31 cellular contexts compared by ENCODE assay signal in the genomic region with DNA sequence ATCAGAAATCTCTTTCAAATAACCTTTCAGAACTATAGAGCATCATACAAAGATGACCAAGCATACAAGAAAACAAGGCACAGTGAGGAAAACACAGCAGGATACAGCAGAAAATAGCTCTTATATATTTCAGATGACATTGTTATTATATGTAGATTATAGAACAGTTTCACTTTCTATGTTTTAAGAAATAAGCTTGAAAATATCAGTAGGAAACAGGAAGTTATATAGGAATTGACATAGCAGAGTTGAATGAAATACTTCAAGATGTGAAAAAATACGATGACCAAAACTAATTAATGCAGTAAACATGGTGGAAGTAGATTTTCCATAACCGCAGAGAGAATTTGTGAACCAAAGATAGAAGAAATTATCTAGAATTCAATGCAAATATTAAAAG.
"Had no signal": no experiment of that assay in that cellular context is flagged by ENCODE, and none has a peak within 500 bp of the region (broad histone marks: within the 10 kb centered on the region; RNA-seq: fewer than 3 reads in every experiment).

No MANE protein-coding gene starts in this region.

- H3K4me3 ChIP-seq: breast epithelium, neural progenitor cell, right atrium auricular region, thoracic aorta had no signal

- H3K9me3 Mint-ChIP-seq: activated CD4-positive, alpha-beta memory T cell treated with anti-CD3 and anti-CD28 coated beads for 36 hours; activated T-cell treated with anti-CD3 and anti-CD28 coated beads, Interleukin-2, amount 50 U/mL, for 4 hours; activated T-helper 17 cell treated with anti-CD3 and anti-CD28 coated beads, Interleukin-2, amount 50 U/mL, for 72 hours; mesothelial cell of epicardium; natural killer cell; neural progenitor cell; T-helper 1 cell treated with Interleukin-12 subunit alpha and Interleukin-12 subunit beta and Interleukin-4 antibody, amounts not matched to agents 30 μg/mL and 1 μg/mL, for 36 hours had no signal

- H3K4me1 ChIP-seq: breast epithelium, parathyroid adenoma had no signal

- H3K27ac ChIP-seq: breast epithelium, neural progenitor cell, parathyroid adenoma, right atrium auricular region, thoracic aorta, VCaP had no signal

- H3K27ac Mint-ChIP-seq: activated CD4-positive, alpha-beta memory T cell treated with anti-CD3 and anti-CD28 coated beads for 36 hours; activated naive CD4-positive, alpha-beta T cell treated with anti-CD3 and anti-CD28 coated beads, Interleukin-2, amount 50 U/mL, for 24 hours; activated T-helper 17 cell treated with anti-CD3 and anti-CD28 coated beads, Interleukin-2, amount 50 U/mL, for 72 hours; mesothelial cell of epicardium; natural killer cell; neural progenitor cell; T-helper 1 cell treated with Interleukin-12 subunit alpha and Interleukin-12 subunit beta and Interleukin-4 antibody, amounts not matched to agents 30 μg/mL and 1 μg/mL, for 36 hours had no signal

- FAIRE-seq: endometrium, frontal cortex, TTC549, urothelium cell line had no signal

- H3K27me3 ChIP-seq: breast epithelium, neural progenitor cell, right atrium auricular region had no signal

- H3K36me3 Mint-ChIP-seq: natural killer cell had no signal

- DNase-seq: activated CD4-positive, alpha-beta memory T cell treated with anti-CD3 and anti-CD28 coated beads for 36 hours; activated CD4-positive, alpha-beta T cell treated with anti-CD3 and anti-CD28 coated beads for 48 hours; activated gamma-delta T cell treated with Interleukin-2 at 50 U/mL for 16 hours; activated T-cell treated with anti-CD3 and anti-CD28 coated beads, Interleukin-2, amount 50 U/mL, for 4 hours; central memory CD4-positive, alpha-beta T cell; dermis blood vessel endothelial cell; effector CD8-positive, alpha-beta T cell; glutamatergic neuron; islet precursor cell; left cardiac atrium; left ventricle myocardium superior; natural killer cell; occipital lobe; stimulated activated CD4-positive, alpha-beta T cell treated with anti-CD3 and anti-CD28 coated beads, Interleukin-15, amount 100 ng/mL, for 24 hours; stimulated activated naive CD8-positive, alpha-beta T cell treated with anti-CD3 and anti-CD28 coated beads, Interleukin-15, Interleukin-2, amounts not matched to agents 100 U/mL and 50 U/mL, for 24 hours; T-helper 9 cell; trophoblast cell had no signal

- H3K4me3 Mint-ChIP-seq: activated CD4-positive, alpha-beta memory T cell treated with anti-CD3 and anti-CD28 coated beads for 36 hours; activated naive CD4-positive, alpha-beta T cell treated with anti-CD3 and anti-CD28 coated beads, Interleukin-2, amount 50 U/mL, for 24 hours; activated T-cell treated with anti-CD3 and anti-CD28 coated beads, Interleukin-2, amount 50 U/mL, for 4 hours; activated T-helper 17 cell treated with anti-CD3 and anti-CD28 coated beads, Interleukin-2, amount 50 U/mL, for 72 hours; mesothelial cell of epicardium; natural killer cell; neural progenitor cell; T-helper 1 cell treated with Interleukin-12 subunit alpha and Interleukin-12 subunit beta and Interleukin-4 antibody, amounts not matched to agents 30 μg/mL and 1 μg/mL, for 36 hours had no signal

- H3K36me3 ChIP-seq: breast epithelium, neural progenitor cell, thoracic aorta had no signal

- ATAC-seq: activated T-cell treated with anti-CD3 and anti-CD28 coated beads, Interleukin-2, amount 50 U/mL, for 4 hours; activated T-helper 17 cell treated with anti-CD3 and anti-CD28 coated beads, Interleukin-2, amount 50 U/mL, for 72 hours; left cardiac atrium; left ventricle myocardium superior; natural killer cell; stimulated activated naive CD8-positive, alpha-beta T cell treated with anti-CD3 and anti-CD28 coated beads, Interleukin-15, Interleukin-2, amounts not matched to agents 100 U/mL and 50 U/mL, for 24 hours had no signal

- H3K4me1 Mint-ChIP-seq: activated T-helper 17 cell treated with anti-CD3 and anti-CD28 coated beads, Interleukin-2, amount 50 U/mL, for 72 hours; mesothelial cell of epicardium; neural progenitor cell had no signal

- H3K9me3 ChIP-seq: breast epithelium, right atrium auricular region, thoracic aorta had no signal

- H3K27me3 Mint-ChIP-seq: activated CD4-positive, alpha-beta memory T cell treated with anti-CD3 and anti-CD28 coated beads for 36 hours; activated naive CD4-positive, alpha-beta T cell treated with anti-CD3 and anti-CD28 coated beads, Interleukin-2, amount 50 U/mL, for 24 hours; activated T-helper 17 cell treated with anti-CD3 and anti-CD28 coated beads, Interleukin-2, amount 50 U/mL, for 72 hours had no signal
